9 cellular contexts compared by ENCODE assay signal in genomic region chr9:88988796-88989641, GRCh38. TPM values are rescaled to one million over a fixed set of nuclear protein-coding genes. Genes with fewer than 3 reads are reported as not detected.
DNase-seq lines count a peak whose midpoint lies in the region; ATAC-seq lines count a peak whose summit lies in the region.
"Had no signal": no experiment of that assay in that cellular context is flagged by ENCODE, and none has a peak within 500 bp of the region (broad histone marks: within the 10 kb centered on the region; RNA-seq: fewer than 3 reads in every experiment).

No MANE protein-coding gene starts in this region.

- H2AFZ ChIP-seq in Karpas-422 (ENCODE audit: low read length): no peak overlapping the region

- no peaks in the 10 kb centered on the region for H3K36me3 Mint-ChIP-seq in activated naive CD8-positive, alpha-beta T cell treated with anti-CD3 and anti-CD28 coated beads, Interleukin-2, amount 50 U/mL, for 24 hours (ENCODE audit: low read depth)

- ATAC-seq in HG02981 (IDR thresholded peaks at IDR 0.05; ENCODE audit: unreplicated experiment) (peak; percentile 55), HG02973 (IDR thresholded peaks at IDR 0.05; ENCODE audit: unreplicated experiment) (no peak)
- ATAC-seq in activated naive CD8-positive, alpha-beta T cell treated with anti-CD3 and anti-CD28 coated beads, Interleukin-2, amount 50 U/mL, for 24 hours: peak; percentile 85

- H3K27me3 Mint-ChIP-seq in activated naive CD8-positive, alpha-beta T cell treated with anti-CD3 and anti-CD28 coated beads, Interleukin-2, amount 50 U/mL, for 24 hours: peaks cover 34% of the 10 kb centered on the region

- peak overlapping the region; percentile 39 for H3K4me3 Mint-ChIP-seq in activated naive CD8-positive, alpha-beta T cell treated with anti-CD3 and anti-CD28 coated beads, Interleukin-2, amount 50 U/mL, for 24 hours

- H3K9ac ChIP-seq in BLaER1 (no peak overlapping the region), Karpas-422 (ENCODE audit: low read length) (no peak overlapping the region)

- no peaks in the 10 kb centered on the region for H3K9me2 ChIP-seq in Karpas-422 (replicated peaks; ENCODE audit: insufficient read depth, low read length)

- H3K9me3 Mint-ChIP-seq in activated naive CD8-positive, alpha-beta T cell treated with anti-CD3 and anti-CD28 coated beads, Interleukin-2, amount 50 U/mL, for 24 hours: no peaks in the 10 kb centered on the region

- H3K4me1 ChIP-seq in BLaER1 (peaks cover 25% of the 10 kb centered on the region), muscle layer of duodenum (ENCODE audit: control insufficient read depth in 1 of 2, insufficient read depth in 2 of 2, low read length in 2 of 2) (peaks cover 6 to 8% of the 10 kb centered on the region in 2 donors), Karpas-422 (ENCODE audit: low read length) (no peaks in the 10 kb centered on the region)

- peak overlapping the region; percentile 59 for H3K27ac Mint-ChIP-seq in activated naive CD8-positive, alpha-beta T cell treated with anti-CD3 and anti-CD28 coated beads, Interleukin-2, amount 50 U/mL, for 24 hours

- peak overlapping the region; percentile 97; the same call in 1 of the 2 replicates for H3K4me2 ChIP-seq in BLaER1
- H3K4me2 ChIP-seq in Karpas-422 (ENCODE audit: low read depth, low read length, poor library complexity, severe bottlenecking): no peak overlapping the region

- H3K9me3 ChIP-seq in BLaER1 (no peaks in the 10 kb centered on the region), muscle layer of duodenum (ENCODE audit: control insufficient read depth in 1 of 2, low read length in 2 of 2) (no peaks in the 10 kb centered on the region), Karpas-422 (ENCODE audit: low read length) (no peaks in the 10 kb centered on the region)

- H3K27me3 ChIP-seq in BLaER1: peaks cover 32% of the 10 kb centered on the region
- no peaks in the 10 kb centered on the region for H3K27me3 ChIP-seq in muscle layer of duodenum (ENCODE audit: low read depth, low read length)
- H3K27me3 ChIP-seq in Karpas-422 (ENCODE audit: low read length): no peaks in the 10 kb centered on the region

- H3K4me3 ChIP-seq in BLaER1 (no peak overlapping the region), muscle layer of duodenum (ENCODE audit: low read depth in 1 of 2, low read length in 2 of 2) (no peak overlapping the region), Karpas-422 (ENCODE audit: low read length) (no peak overlapping the region)

- no peaks in the 10 kb centered on the region for H3K79me2 ChIP-seq in Karpas-422 (ENCODE audit: low read length)

- peaks cover 30% of the 10 kb centered on the region for H3K4me1 Mint-ChIP-seq in activated naive CD8-positive, alpha-beta T cell treated with anti-CD3 and anti-CD28 coated beads, Interleukin-2, amount 50 U/mL, for 24 hours

- H4K20me1 ChIP-seq in BLaER1 (no peaks in the 10 kb centered on the region), Karpas-422 (ENCODE audit: insufficient read depth, low read depth, low read length) (no peaks in the 10 kb centered on the region)

- H3K36me3 ChIP-seq in BLaER1: no peaks in the 10 kb centered on the region
- no peaks in the 10 kb centered on the region for H3K36me3 ChIP-seq in muscle layer of duodenum (ENCODE audit: control insufficient read depth in 1 of 2, insufficient read depth in 2 of 2, low read length in 2 of 2)
- no peaks in the 10 kb centered on the region for H3K36me3 ChIP-seq in Karpas-422 (ENCODE audit: insufficient read depth, low read length)

- DNase-seq in activated naive CD8-positive, alpha-beta T cell treated with anti-CD3 and anti-CD28 coated beads, Interleukin-2, amount 50 U/mL, for 24 hours: peak; percentile 16
- no peak for DNase-seq in NCI-H526 treated with DMSO at 0.1 percent for 48 hours (lab: John Stamatoyannopoulos, UW)
- no peak for DNase-seq in Karpas-422
- DNase-seq in activated naive CD4-positive, alpha-beta T cell treated with Interleukin-2 at 50 U/mL for 16 hours: no peak
- DNase-seq: NCI-H1694 had no signal

- H3K27ac ChIP-seq in BLaER1: no peak overlapping the region
- peak overlapping the region; percentile 26 for H3K27ac ChIP-seq in muscle layer of duodenum (ENCODE audit: low read length)
- H3K27ac ChIP-seq in Karpas-422 (ENCODE audit: low read length): no peak overlapping the region

RNA-seq across cellular contexts. Expression of gene S1PR3, which starts 2.2 kb away (rescaled TPM):
- total RNA-seq in Karpas-422 (2014; rRNA removed; shearing (Covaris generic); ENCODE audit: low replicate concordance): not detected in 2 replicates
